ENCODE assay signal across 19 cellular contexts in the genomic region with DNA sequence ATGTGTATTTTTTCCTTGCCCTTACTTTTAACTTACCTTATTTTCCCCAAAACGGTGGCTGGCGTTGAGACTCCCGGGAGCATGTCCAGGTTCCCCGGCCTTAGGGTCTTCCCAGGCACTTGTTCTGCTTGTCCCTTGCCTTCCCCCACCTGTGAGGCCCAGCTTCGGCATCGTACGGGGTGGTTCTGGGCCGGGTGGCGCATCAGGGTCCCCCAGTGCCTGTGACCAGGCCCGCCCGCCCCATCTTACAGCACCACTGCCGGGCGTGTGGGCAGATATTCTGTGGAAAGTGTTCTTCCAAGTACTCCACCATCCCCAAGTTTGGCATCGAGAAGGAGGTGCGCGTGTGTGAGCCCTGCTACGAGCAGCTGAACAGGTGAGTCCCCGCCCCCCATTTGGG. TPM values are rescaled to one million over a fixed set of nuclear protein-coding genes. Genes with fewer than 3 reads are reported as not detected.
DNase-seq lines count a peak whose midpoint lies in the region; ATAC-seq and TF ChIP-seq lines count a peak whose summit lies in the region.
"Had no signal": no experiment of that assay in that cellular context is flagged by ENCODE, and none has a peak within 500 bp of the region (broad histone marks: within the 10 kb centered on the region; RNA-seq: fewer than 3 reads in every experiment).

No MANE protein-coding gene starts in this region.

- H3K27me3 Mint-ChIP-seq in T-helper 17 cell (no peaks in the 10 kb centered on the region), glutamatergic neuron (ENCODE audit: unreplicated experiment) (no peaks in the 10 kb centered on the region)
- H3K27me3 Mint-ChIP-seq: CD4-positive, alpha-beta memory T cell had no signal

- no peak for ATAC-seq in T-helper 17 cell
- no peak for ATAC-seq in GM21825 (IDR thresholded peaks at IDR 0.05; ENCODE audit: unreplicated experiment)
- ATAC-seq: HCT116 had no signal

- H3K4me3 Mint-ChIP-seq in T-helper 17 cell (no peak overlapping the region), glutamatergic neuron (ENCODE audit: unreplicated experiment) (no peak overlapping the region)
- H3K4me3 Mint-ChIP-seq: CD4-positive, alpha-beta memory T cell; HFFc6 had no signal

- peaks cover 69% of the 10 kb centered on the region for H4K20me1 ChIP-seq in osteoblast (ENCODE audit: insufficient read depth, low read length)

- H3K27me3 ChIP-seq in osteoblast (ENCODE audit: insufficient read depth, low read length), result no peaks in the 10 kb centered on the region
- H3K27me3 ChIP-seq: BLaER1 had no signal

- H3K9me3 Mint-ChIP-seq in glutamatergic neuron (ENCODE audit: unreplicated experiment), result peaks cover 17% of the 10 kb centered on the region
- H3K9me3 Mint-ChIP-seq: CD14-positive monocyte; CD4-positive, alpha-beta memory T cell; HFFc6 had no signal

- H3K79me2 ChIP-seq in osteoblast (ENCODE audit: insufficient read depth, low read length), result peaks cover 90% of the 10 kb centered on the region

- peaks cover 100% of the 10 kb centered on the region for H3K36me3 ChIP-seq in KOPT-K1 (ENCODE audit: insufficient read depth, low read length)
- H3K36me3 ChIP-seq in osteoblast (ENCODE audit: insufficient read depth, low read length), result peaks cover 88% of the 10 kb centered on the region

- H3K4me1 ChIP-seq in osteoblast (ENCODE audit: insufficient read depth, low read length), result no peaks in the 10 kb centered on the region
- H3K4me1 ChIP-seq: BLaER1 had no signal

- no peak overlapping the region for H3K4me2 ChIP-seq in osteoblast (ENCODE audit: insufficient read depth, low read length)
- H3K4me2 ChIP-seq: BLaER1 had no signal

- H3K4me1 Mint-ChIP-seq in T-helper 17 cell (peaks cover 5% of the 10 kb centered on the region), glutamatergic neuron (ENCODE audit: low read depth, unreplicated experiment) (peaks cover 15% of the 10 kb centered on the region)
- H3K4me1 Mint-ChIP-seq: CD14-positive monocyte had no signal

- no peak for TF ChIP-seq CTCF in glutamatergic neuron (IDR thresholded peaks at IDR 0.05; ENCODE audit: partially characterized antibody, unreplicated experiment)
- no peak for TF ChIP-seq CTCF in osteoblast (IDR thresholded peaks at IDR 0.05; ENCODE audit: extremely low read depth, low read depth, low read length)

- DNase-seq in T-helper 17 cell (no peak), glutamatergic neuron (no peak), osteoblast (ENCODE audit: insufficient read length, low spot score, missing footprints) (peak; percentile 68), cerebellar nuclear complex (lab: John Stamatoyannopoulos, UW) (no peak)
- no peak for DNase-seq in activated CD8-positive, alpha-beta memory T cell treated with anti-CD3 and anti-CD28 coated beads, Interleukin-2, amount 50 U/mL, for 48 hours
- DNase-seq: 8988T; CD4-positive, alpha-beta memory T cell; DMS153; DMS79; GDM1; GOT3; H7; HFFc6 had no signal

- no peaks in the 10 kb centered on the region for H3K36me3 Mint-ChIP-seq in T-helper 17 cell (ENCODE audit: low read depth)
- H3K36me3 Mint-ChIP-seq in glutamatergic neuron (ENCODE audit: unreplicated experiment), result no peaks in the 10 kb centered on the region

- H2AFZ ChIP-seq in osteoblast (ENCODE audit: low read length), result no peak overlapping the region

- H3K27ac Mint-ChIP-seq in T-helper 17 cell (peak overlapping the region; percentile 47), glutamatergic neuron (ENCODE audit: unreplicated experiment) (peak overlapping the region; percentile 55)
- H3K27ac Mint-ChIP-seq: CD4-positive, alpha-beta memory T cell; HFFc6 had no signal

- H3K9me3 ChIP-seq in KOPT-K1 (ENCODE audit: insufficient read depth, low read length, poor library complexity, severe bottlenecking) (no peaks in the 10 kb centered on the region), T-helper 17 cell (ENCODE audit: control insufficient read depth, low read length, poor library complexity, severe bottlenecking) (no peaks in the 10 kb centered on the region), osteoblast (ENCODE audit: low read depth, low read length) (no peaks in the 10 kb centered on the region)
- H3K9me3 ChIP-seq: BLaER1 had no signal

- no peak overlapping the region for H3K4me3 ChIP-seq in osteoblast (ENCODE audit: insufficient read depth, low read length)
- H3K4me3 ChIP-seq: BLaER1 had no signal

- H3K27ac ChIP-seq in KOPT-K1 (ENCODE audit: low read depth, low read length, poor library complexity, severe bottlenecking) (peak overlapping the region; percentile 54), osteoblast (ENCODE audit: low read depth, low read length) (no peak overlapping the region)
- H3K27ac ChIP-seq: BLaER1, HL-60 had no signal

RNA-seq across cellular contexts. Expression of gene HGS, which starts 7.4 kb away (rescaled TPM):
- 100 to 1,000 TPM; 111 to 121 TPM for total RNA-seq in T-helper 17 cell
- total RNA-seq in glutamatergic neuron (ENCODE audit: unreplicated experiment), result 167 TPM
- total RNA-seq in osteoblast, result 100 and 110 TPM in 2 replicates

RNA-seq across cellular contexts. Expression of gene ARL16, which starts 7.6 kb away (rescaled TPM):
- total RNA-seq in T-helper 17 cell (10 to 100 TPM; 10.5 to 34.0 TPM), glutamatergic neuron (ENCODE audit: unreplicated experiment) (55.2 TPM), osteoblast (24.5 and 26.1 TPM in 2 replicates)

RNA-seq across cellular contexts. Expression of gene MRPL12, which starts 12.0 kb away (rescaled TPM):
- total RNA-seq in T-helper 17 cell (10 to 100 TPM; 21.4 to 21.8 TPM), glutamatergic neuron (ENCODE audit: unreplicated experiment) (57.7 TPM), osteoblast (6.2 and 8.8 TPM in 2 replicates)

RNA-seq across cellular contexts. Expression of gene SLC25A10, which starts 20.9 kb away (rescaled TPM):
- total RNA-seq in T-helper 17 cell (1 to 10 TPM; 3.4 TPM), glutamatergic neuron (ENCODE audit: unreplicated experiment) (60.8 TPM), osteoblast (7.6 and 8.3 TPM in 2 replicates)

RNA-seq across cellular contexts. Expression of gene CCDC137, which starts 24.7 kb away (rescaled TPM):
- total RNA-seq in T-helper 17 cell (10 to 100 TPM; 15.0 to 18.4 TPM), glutamatergic neuron (ENCODE audit: unreplicated experiment) (33.8 TPM), osteoblast (4.7 and 5.6 TPM in 2 replicates)
